11 cellular contexts compared by ENCODE assay signal in genomic region chr4:180134116-180134866, GRCh38.
DNase-seq lines count a peak whose midpoint lies in the region; ATAC-seq and TF ChIP-seq lines count a peak whose summit lies in the region.
"Had no signal": no experiment of that assay in that cellular context is flagged by ENCODE, and none has a peak within 500 bp of the region (broad histone marks: within the 10 kb centered on the region; RNA-seq: fewer than 3 reads in every experiment).

No MANE protein-coding gene starts in this region.

- intact Hi-C loops in vagina (cut with DNase I), result no loop called here

- no peaks in the 10 kb centered on the region for H3K36me3 ChIP-seq in vagina

- H3K4me1 Mint-ChIP-seq in endothelial cell (ENCODE audit: unreplicated experiment), result peaks cover 21% of the 10 kb centered on the region
- H3K4me1 Mint-ChIP-seq in stimulated activated memory B cell treated with anti-CD40 and anti-IgM and Interleukin-4, amounts not matched to agents 10 μg/mL and 1 μg/mL and 100 μg/mL, for 72 hours, result no peaks in the 10 kb centered on the region

- DNase-seq in NCI-H510A treated with DMSO at 0.1 percent for 48 hours (lab: John Stamatoyannopoulos, UW) (peak; percentile 30), NCI-H510A (lab: John Stamatoyannopoulos, UW) (no peak), MV-4-11 (lab: John Stamatoyannopoulos, UW) (peak; percentile 17), endothelial cell (ENCODE audit: low spot score) (peak; percentile 26), vagina (ENCODE audit: extremely low spot score in 2 of 2) (no peak), H4 (ENCODE audit: low spot score) (no peak)
- DNase-seq: stimulated activated CD4-positive, alpha-beta T cell treated with anti-CD3 and anti-CD28 coated beads, Interleukin-4, amount 100 ng/mL, for 24 hours had no signal

- TF ChIP-seq CTCF in endothelial cell (IDR thresholded peaks at IDR 0.05; ENCODE audit: unreplicated experiment) (no peak), vagina (IDR thresholded peaks at IDR 0.05) (no peak)

- no peak overlapping the region for H3K4me3 Mint-ChIP-seq in endothelial cell (ENCODE audit: unreplicated experiment)
- H3K4me3 Mint-ChIP-seq in stimulated activated memory B cell treated with anti-CD40 and anti-IgM and Interleukin-4, amounts not matched to agents 10 μg/mL and 1 μg/mL and 100 μg/mL, for 72 hours, result no peak overlapping the region

- H3K27ac Mint-ChIP-seq in endothelial cell (ENCODE audit: unreplicated experiment), result peak overlapping the region; percentile 44
- H3K27ac Mint-ChIP-seq in stimulated activated memory B cell treated with anti-CD40 and anti-IgM and Interleukin-4, amounts not matched to agents 10 μg/mL and 1 μg/mL and 100 μg/mL, for 72 hours, result no peak overlapping the region

- TF ChIP-seq POLR2A in vagina (IDR thresholded peaks at IDR 0.05), result no peak

- no peak overlapping the region for H3K27ac ChIP-seq in vagina
- H3K27ac ChIP-seq: HL-60, VCaP had no signal

- no peaks in the 10 kb centered on the region for H3K9me3 Mint-ChIP-seq in endothelial cell (ENCODE audit: unreplicated experiment)
- H3K9me3 Mint-ChIP-seq in stimulated activated memory B cell treated with anti-CD40 and anti-IgM and Interleukin-4, amounts not matched to agents 10 μg/mL and 1 μg/mL and 100 μg/mL, for 72 hours, result no peaks in the 10 kb centered on the region

- no peaks in the 10 kb centered on the region for H3K9me3 ChIP-seq in vagina

- no peak overlapping the region for H3K4me3 ChIP-seq in vagina

- H3K4me1 ChIP-seq in vagina, result no peaks in the 10 kb centered on the region

- no peaks in the 10 kb centered on the region for H3K27me3 Mint-ChIP-seq in endothelial cell (ENCODE audit: unreplicated experiment)
- no peaks in the 10 kb centered on the region for H3K27me3 Mint-ChIP-seq in stimulated activated memory B cell treated with anti-CD40 and anti-IgM and Interleukin-4, amounts not matched to agents 10 μg/mL and 1 μg/mL and 100 μg/mL, for 72 hours

- H3K36me3 Mint-ChIP-seq in endothelial cell (ENCODE audit: low read depth, unreplicated experiment), result no peaks in the 10 kb centered on the region
- H3K36me3 Mint-ChIP-seq in stimulated activated memory B cell treated with anti-CD40 and anti-IgM and Interleukin-4, amounts not matched to agents 10 μg/mL and 1 μg/mL and 100 μg/mL, for 72 hours, result no peaks in the 10 kb centered on the region

- H3K27me3 ChIP-seq in vagina, result no peaks in the 10 kb centered on the region

- peak; percentile 48 for ATAC-seq in stimulated activated memory B cell treated with anti-CD40 and anti-IgM and Interleukin-4, amounts not matched to agents 10 μg/mL and 1 μg/mL and 100 μg/mL, for 72 hours
- no peak for ATAC-seq in HG03039 (IDR thresholded peaks at IDR 0.05; ENCODE audit: unreplicated experiment)

Comparison
In these comparisons a context has a peak if more than half of its experiments do, and no peak if none do; other contexts are left out.
1. DNase-seq: peak in NCI-H510A treated with DMSO at 0.1 percent for 48 hours (single experiment), MV-4-11 (single experiment) and endothelial cell (single experiment); none in NCI-H510A (single experiment), vagina (0 of 2) and H4 (single experiment).